ENCODE assay signal across 28 cellular contexts in the genomic region with DNA sequence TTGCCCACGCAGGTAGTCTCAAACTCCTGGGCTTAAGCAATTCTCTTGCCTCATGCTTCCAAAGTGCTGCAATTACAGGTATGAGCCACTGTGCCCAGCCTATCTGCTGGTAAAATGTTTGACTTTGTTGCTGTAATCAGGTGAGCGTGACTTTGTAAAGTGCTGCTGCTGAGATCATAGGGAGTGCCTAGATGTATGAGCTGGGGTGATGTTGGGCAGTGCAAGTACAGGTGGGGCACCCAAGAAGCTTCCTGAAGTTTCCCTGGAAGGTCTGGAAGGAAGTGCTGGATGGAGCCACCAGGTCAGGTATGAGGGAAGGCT.
"Had no signal": no experiment of that assay in that cellular context is flagged by ENCODE, and none has a peak within 500 bp of the region (broad histone marks: within the 10 kb centered on the region; RNA-seq: fewer than 3 reads in every experiment).

No MANE protein-coding gene starts in this region.

- H3K27ac ChIP-seq: brain microvascular endothelial cell, esophagus muscularis mucosa, foreskin keratinocyte, heart left ventricle, left lung, lower lobe of right lung, parathyroid adenoma, psoas muscle, sigmoid colon, testis, transverse colon, uterus had no signal

- H3K4me1 ChIP-seq: esophagus muscularis mucosa, foreskin keratinocyte, heart left ventricle, left lung, lower lobe of right lung, parathyroid adenoma, psoas muscle, sigmoid colon, testis, transverse colon, uterus had no signal

- DNase-seq: activated B cell treated with CpG ODN at 0.5 μM for 24 hours; activated CD4-positive, alpha-beta T cell treated with anti-CD3 and anti-CD28 coated beads, Interleukin-2, amount 50 U/mL, for 1 hour; activated naive CD4-positive, alpha-beta T cell; activated T-cell treated with anti-CD3 and anti-CD28 coated beads, Interleukin-2, amount 50 U/mL, for 72 hours; amniotic stem cell; brain microvascular endothelial cell; caudate nucleus; cortex of kidney; effector memory CD8-positive, alpha-beta T cell; foreskin keratinocyte; heart left ventricle; hypothalamus; left lung; lower lobe of right lung; nucleus accumbens; psoas muscle; sigmoid colon; small intestine; stimulated activated CD4-positive, alpha-beta T cell treated with anti-CD3 and anti-CD28 coated beads, Interleukin-4, amount 100 ng/mL, for 24 hours; stimulated activated naive B cell treated with anti-CD40 and anti-IgM and Interleukin-4, amounts not matched to agents 10 μg/mL and 1 μg/mL and 100 μg/mL, for 72 hours; T-helper 1 cell; testis; transverse colon; uterus had no signal

- H3K36me3 ChIP-seq: brain microvascular endothelial cell, sigmoid colon, transverse colon, uterus had no signal

- H3K9me3 Mint-ChIP-seq: activated B cell treated with CpG ODN at 0.5 μM for 24 hours; activated T-cell treated with anti-CD3 and anti-CD28 coated beads, Interleukin-2, amount 50 U/mL, for 72 hours; effector memory CD8-positive, alpha-beta T cell; stimulated activated naive B cell treated with anti-CD40 and anti-IgM and Interleukin-4, amounts not matched to agents 10 μg/mL and 1 μg/mL and 100 μg/mL, for 72 hours; T-helper 2 cell treated with Interferon-gamma antibody and Interleukin-4, amounts not matched to agents 5 μg/mL and 100 μg/mL, for 36 hours had no signal

- H3K9me3 ChIP-seq: esophagus muscularis mucosa, left lung, psoas muscle, sigmoid colon, testis, transverse colon, uterus had no signal

- H3K27ac Mint-ChIP-seq: activated B cell treated with CpG ODN at 0.5 μM for 24 hours; activated T-cell treated with anti-CD3 and anti-CD28 coated beads, Interleukin-2, amount 50 U/mL, for 72 hours; effector memory CD8-positive, alpha-beta T cell; stimulated activated naive B cell treated with anti-CD40 and anti-IgM and Interleukin-4, amounts not matched to agents 10 μg/mL and 1 μg/mL and 100 μg/mL, for 72 hours; T-helper 2 cell treated with Interferon-gamma antibody and Interleukin-4, amounts not matched to agents 5 μg/mL and 100 μg/mL, for 36 hours had no signal

- ATAC-seq: activated T-cell treated with anti-CD3 and anti-CD28 coated beads, Interleukin-2, amount 50 U/mL, for 72 hours; effector memory CD8-positive, alpha-beta T cell; foreskin keratinocyte; heart left ventricle; left lung; lower lobe of right lung; psoas muscle had no signal

- H3K27me3 Mint-ChIP-seq: activated B cell treated with CpG ODN at 0.5 μM for 24 hours; effector memory CD8-positive, alpha-beta T cell; stimulated activated naive B cell treated with anti-CD40 and anti-IgM and Interleukin-4, amounts not matched to agents 10 μg/mL and 1 μg/mL and 100 μg/mL, for 72 hours had no signal

- H3K4me3 Mint-ChIP-seq: activated B cell treated with CpG ODN at 0.5 μM for 24 hours; activated T-cell treated with anti-CD3 and anti-CD28 coated beads, Interleukin-2, amount 50 U/mL, for 72 hours; effector memory CD8-positive, alpha-beta T cell; neural crest cell; stimulated activated naive B cell treated with anti-CD40 and anti-IgM and Interleukin-4, amounts not matched to agents 10 μg/mL and 1 μg/mL and 100 μg/mL, for 72 hours; T-helper 2 cell treated with Interferon-gamma antibody and Interleukin-4, amounts not matched to agents 5 μg/mL and 100 μg/mL, for 36 hours had no signal

- H3K4me3 ChIP-seq: esophagus muscularis mucosa, heart left ventricle, left lung, lower lobe of right lung, psoas muscle, sigmoid colon, testis, transverse colon, uterus had no signal

- H3K4me1 Mint-ChIP-seq: activated B cell treated with CpG ODN at 0.5 μM for 24 hours; neural crest cell; stimulated activated naive B cell treated with anti-CD40 and anti-IgM and Interleukin-4, amounts not matched to agents 10 μg/mL and 1 μg/mL and 100 μg/mL, for 72 hours had no signal

- H3K27me3 ChIP-seq: brain microvascular endothelial cell, esophagus muscularis mucosa, foreskin keratinocyte, heart left ventricle, left lung, sigmoid colon, testis, transverse colon, uterus had no signal
